In the genomic region with DNA sequence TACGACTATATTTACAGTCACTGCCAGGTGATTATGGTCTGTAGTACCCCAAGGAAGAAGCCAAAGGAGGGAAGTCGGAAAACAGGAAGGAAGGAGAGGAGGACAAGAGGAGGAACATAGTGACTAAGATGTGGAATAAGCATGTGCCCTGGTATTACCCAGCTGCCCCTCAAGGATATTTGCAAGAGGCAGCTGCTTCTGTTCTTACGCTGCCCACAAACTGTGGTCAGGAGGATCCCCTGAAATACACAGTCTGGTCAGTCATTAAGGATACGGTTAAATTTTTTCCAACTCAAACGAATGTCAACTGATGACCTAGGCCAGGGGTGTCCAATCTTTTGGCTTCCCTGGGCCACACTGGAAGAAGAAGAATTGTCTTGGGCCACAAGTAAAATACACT, we compare ENCODE assay signal across 25 cellular contexts.
"Had no signal": no experiment of that assay in that cellular context is flagged by ENCODE, and none has a peak within 500 bp of the region (broad histone marks: within the 10 kb centered on the region; RNA-seq: fewer than 3 reads in every experiment).

No MANE protein-coding gene starts in this region.

- H3K4me1 Mint-ChIP-seq: activated B cell treated with CpG ODN at 0.5 μM for 24 hours had no signal

- H3K27ac Mint-ChIP-seq: activated B cell treated with CpG ODN at 0.5 μM for 24 hours; activated CD4-positive, alpha-beta memory T cell treated with anti-CD3 and anti-CD28 coated beads for 36 hours; activated CD4-positive, alpha-beta T cell treated with anti-CD3 and anti-CD28 coated beads, Interleukin-2, amount 10 ng/mL, durations not matched to agents 7 days and 5 days; activated naive CD8-positive, alpha-beta T cell treated with anti-CD3 and anti-CD28 coated beads for 36 hours; IgD-negative memory B cell; T-helper 1 cell treated with Interleukin-12 subunit alpha and Interleukin-12 subunit beta and Interleukin-4 antibody, amounts not matched to agents 30 μg/mL and 1 μg/mL, for 36 hours had no signal

- H3K27ac ChIP-seq: brain microvascular endothelial cell, Peyer's patch, RWPE1 had no signal

- H3K9me3 Mint-ChIP-seq: activated B cell treated with CpG ODN at 0.5 μM for 24 hours; activated CD4-positive, alpha-beta memory T cell treated with anti-CD3 and anti-CD28 coated beads for 36 hours; activated CD4-positive, alpha-beta T cell treated with anti-CD3 and anti-CD28 coated beads, Interleukin-2, amount 10 ng/mL, durations not matched to agents 7 days and 5 days; activated naive CD8-positive, alpha-beta T cell treated with anti-CD3 and anti-CD28 coated beads for 36 hours; activated T-cell treated with anti-CD3 and anti-CD28 coated beads, Interleukin-2, amount 50 U/mL, for 4 hours; IgD-negative memory B cell; T-helper 1 cell treated with Interleukin-12 subunit alpha and Interleukin-12 subunit beta and Interleukin-4 antibody, amounts not matched to agents 30 μg/mL and 1 μg/mL, for 36 hours had no signal

- H3K27me3 ChIP-seq: brain microvascular endothelial cell, Peyer's patch had no signal

- H3K9me3 ChIP-seq: MG63, Peyer's patch had no signal

- H3K27me3 Mint-ChIP-seq: activated CD4-positive, alpha-beta memory T cell treated with anti-CD3 and anti-CD28 coated beads for 36 hours; activated CD4-positive, alpha-beta T cell treated with anti-CD3 and anti-CD28 coated beads, Interleukin-2, amount 10 ng/mL, durations not matched to agents 7 days and 5 days; activated naive CD8-positive, alpha-beta T cell treated with anti-CD3 and anti-CD28 coated beads for 36 hours had no signal

- ATAC-seq: activated T-cell treated with anti-CD3 and anti-CD28 coated beads, Interleukin-2, amount 50 U/mL, for 4 hours had no signal

- H3K4me3 Mint-ChIP-seq: activated B cell treated with CpG ODN at 0.5 μM for 24 hours; activated CD4-positive, alpha-beta memory T cell treated with anti-CD3 and anti-CD28 coated beads for 36 hours; activated CD4-positive, alpha-beta T cell treated with anti-CD3 and anti-CD28 coated beads, Interleukin-2, amount 10 ng/mL, durations not matched to agents 7 days and 5 days; activated naive CD8-positive, alpha-beta T cell treated with anti-CD3 and anti-CD28 coated beads for 36 hours; activated T-cell treated with anti-CD3 and anti-CD28 coated beads, Interleukin-2, amount 50 U/mL, for 4 hours; IgD-negative memory B cell; T-helper 1 cell treated with Interleukin-12 subunit alpha and Interleukin-12 subunit beta and Interleukin-4 antibody, amounts not matched to agents 30 μg/mL and 1 μg/mL, for 36 hours had no signal

- DNase-seq: activated B cell treated with CpG ODN at 0.5 μM for 24 hours; activated CD4-positive, alpha-beta memory T cell treated with anti-CD3 and anti-CD28 coated beads for 36 hours; activated CD4-positive, alpha-beta T cell treated with anti-CD3 and anti-CD28 coated beads for 1 hour; activated CD4-positive, alpha-beta T cell treated with anti-CD3 and anti-CD28 coated beads, Interleukin-2, amount 10 ng/mL, durations not matched to agents 7 days and 5 days; activated CD8-positive, alpha-beta memory T cell treated with anti-CD3 and anti-CD28 coated beads for 24 hours; activated effector memory CD4-positive, alpha-beta T cell treated with anti-CD3 and anti-CD28 coated beads, Interleukin-2, amount 50 U/mL, for 16 hours; activated naive CD4-positive, alpha-beta T cell treated with Interleukin-2 at 50 U/mL for 16 hours; activated naive CD8-positive, alpha-beta T cell treated with anti-CD3 and anti-CD28 coated beads for 36 hours; activated T-cell treated with anti-CD3 and anti-CD28 coated beads, Interleukin-2, amount 50 U/mL, for 4 hours; brain microvascular endothelial cell; caudate nucleus; KG1; MG63; NCI-H1048; NCI-H1417; NCI-H1930; NCI-H2171; NCI-H226; NCI-H526 treated with DMSO at 0.1 percent for 48 hours; NCI-H82; Peyer's patch; Right ventricle myocardium superior had no signal

- H3K36me3 Mint-ChIP-seq: activated CD4-positive, alpha-beta memory T cell treated with anti-CD3 and anti-CD28 coated beads for 36 hours; activated naive CD8-positive, alpha-beta T cell treated with anti-CD3 and anti-CD28 coated beads for 36 hours; IgD-negative memory B cell had no signal

- H3K4me3 ChIP-seq: MG63, Peyer's patch had no signal

- H3K36me3 ChIP-seq: brain microvascular endothelial cell, MG63, Peyer's patch had no signal

- H3K4me1 ChIP-seq: Peyer's patch had no signal
